In genomic region chr16:30948087-30948955, GRCh38 we compare ENCODE assay signal across 8 cellular contexts. TPM values are rescaled to one million over a fixed set of nuclear protein-coding genes. Genes with fewer than 3 reads are reported as not detected.
A peak's percentile ranks its signal among the peaks of the same experiment; 100 is the strongest.
DNase-seq lines count a peak whose midpoint lies in the region; ATAC-seq and TF ChIP-seq lines count a peak whose summit lies in the region.

No MANE protein-coding gene starts in this region.

- H3K4me3 ChIP-seq in AG09309 (ENCODE audit: control insufficient read depth, low read depth, low read length) = peak overlapping the region; percentile 88
- peak overlapping the region; percentile 61 for H3K4me3 ChIP-seq in WERI-Rb-1 (ENCODE audit: low read depth, low read length)
- H3K4me3 ChIP-seq in mucosa of rectum (ENCODE audit: low read length in 2 of 2) = peak overlapping the region; percentile 71 to 75
- peak overlapping the region; percentile 89 to 99 (median 99) for H3K4me3 ChIP-seq in upper lobe of left lung

- WGBS in upper lobe of left lung, 2 donors = 4 to 19% methylated on average over 15 to 30 of the region's 44 CpGs

- H3K27me3 ChIP-seq in WERI-Rb-1 (ENCODE audit: insufficient read depth, low read depth, severe bottlenecking) = no peaks in the 10 kb centered on the region
- no peaks in the 10 kb centered on the region for H3K27me3 ChIP-seq in mucosa of rectum (ENCODE audit: control insufficient read depth in 2 of 2, insufficient read depth in 2 of 2, low read length in 2 of 2)
- H3K27me3 ChIP-seq in upper lobe of left lung = no peaks in the 10 kb centered on the region

- TF ChIP-seq POLR2A in upper lobe of left lung (IDR thresholded peaks at IDR 0.05) = no peak

- peak; percentile 76 to 83 for ATAC-seq in upper lobe of left lung (ENCODE audit: low FRiP score in 2 of 2)

- peak overlapping the region; percentile 77 for H3K27ac ChIP-seq in KOPT-K1 (ENCODE audit: low read depth, low read length, poor library complexity, severe bottlenecking)
- H3K27ac ChIP-seq in WERI-Rb-1 = no peak overlapping the region; the same call in 1 of the 2 replicates
- H3K27ac ChIP-seq in mucosa of rectum (ENCODE audit: low read depth in 2 of 2, low read length in 2 of 2) = peak overlapping the region; percentile 74 to 90
- peak overlapping the region; percentile 86 to 99 (median 97) for H3K27ac ChIP-seq in upper lobe of left lung

- peaks cover 40% of the 10 kb centered on the region for H3K36me3 ChIP-seq in KOPT-K1 (ENCODE audit: insufficient read depth, low read length)
- peaks cover 17% of the 10 kb centered on the region for H3K36me3 ChIP-seq in WERI-Rb-1
- H3K36me3 ChIP-seq in mucosa of rectum (ENCODE audit: control insufficient read depth in 2 of 2, insufficient read depth in 2 of 2, low read length in 2 of 2) = no peaks in the 10 kb centered on the region
- peaks cover 0 to 20% (median 2%) of the 10 kb centered on the region in 4 donors for H3K36me3 ChIP-seq in upper lobe of left lung

- H3K4me1 ChIP-seq in mucosa of rectum (ENCODE audit: control insufficient read depth in 2 of 2, insufficient read depth in 2 of 2, low read length in 2 of 2) (peaks cover 17 to 22% of the 10 kb centered on the region in 2 donors), upper lobe of left lung (peaks cover 22 to 40% (median 29%) of the 10 kb centered on the region in 4 donors)

- H3K9me3 ChIP-seq in KOPT-K1 (ENCODE audit: insufficient read depth, low read length, poor library complexity, severe bottlenecking) = no peaks in the 10 kb centered on the region
- no peaks in the 10 kb centered on the region for H3K9me3 ChIP-seq in WERI-Rb-1 (ENCODE audit: severe bottlenecking)
- H3K9me3 ChIP-seq in mucosa of rectum (ENCODE audit: control insufficient read depth in 2 of 2, low read length in 2 of 2) = no peaks in the 10 kb centered on the region
- H3K9me3 ChIP-seq in upper lobe of left lung = no peaks in the 10 kb centered on the region

- DNase-seq in AG09309 (ENCODE audit: low read depth) (peak; percentile 90), GM13976 (ENCODE audit: low spot score) (peak; percentile 66), WERI-Rb-1 (peak; percentile 86), fibroblast of gingiva (ENCODE audit: low read depth) (peak; percentile 99), upper lobe of left lung (peak; percentile 92), SKM-1 (lab: John Stamatoyannopoulos, UW; ENCODE audit: unreplicated experiment) (no peak)

- TF ChIP-seq CTCF in AG09309 (IDR thresholded peaks at IDR 0.05; ENCODE audit: control insufficient read depth, insufficient read depth, low read depth, low read length, missing control alignments) (no peak), GM13976 (IDR thresholded peaks at IDR 0.05; ENCODE audit: borderline replicate concordance, control extremely low read depth, extremely low read depth, insufficient read depth, missing control alignments) (no peak), WERI-Rb-1 (IDR thresholded peaks at IDR 0.05; ENCODE audit: low read depth, low read length) (no peak), upper lobe of left lung (IDR thresholded peaks at IDR 0.05) (no peak)

- no peak for TF ChIP-seq EP300 in upper lobe of left lung (IDR thresholded peaks at IDR 0.05)

- peak overlapping the region; percentile 54 to 81 for H3K9ac ChIP-seq in mucosa of rectum (ENCODE audit: low read depth in 1 of 2, low read length in 2 of 2)

- in situ Hi-C loops in GM13976 (cut with MboI; ENCODE audit: low sequenced_read_pairs, unreplicated experiment) = no loop called here

RNA-seq across cellular contexts. Expression of gene ORAI3, which starts 0.5 kb away (rescaled TPM):
- 10 to 100 TPM; 22.2 to 33.9 (median 28.4) TPM for total RNA-seq in upper lobe of left lung

RNA-seq across cellular contexts. Expression of gene SETD1A, which starts 9.2 kb away (rescaled TPM):
- 10 to 100 TPM in 5 of 6 donors, 1 to 10 TPM in 1; 9.1 to 30.4 (median 17.0) TPM for total RNA-seq in upper lobe of left lung

RNA-seq across cellular contexts. Expression of gene FBXL19, which starts 24.9 kb away (rescaled TPM):
- total RNA-seq in upper lobe of left lung = 10 to 100 TPM in 4 of 6 donors, 1 to 10 TPM in 2; 7.3 to 40.9 (median 15.5) TPM

RNA-seq across cellular contexts. Expression of gene HSD3B7, which starts 36.7 kb away (rescaled TPM):
- total RNA-seq in upper lobe of left lung = 10 to 100 TPM; 10.5 to 38.8 (median 21.3) TPM

RNA-seq across cellular contexts. Expression of gene CTF1, which starts 51.9 kb away (rescaled TPM):
- 10 to 100 TPM in 2 of 6 donors, 1 to 10 TPM in 4; 4.2 to 14.5 (median 7.1) TPM for total RNA-seq in upper lobe of left lung
